ENCODE assay signal across 28 cellular contexts in genomic region chr2:177894546-177894945, GRCh38.
"Had no signal": no experiment of that assay in that cellular context is flagged by ENCODE, and none has a peak within 500 bp of the region (broad histone marks: within the 10 kb centered on the region; RNA-seq: fewer than 3 reads in every experiment).

No MANE protein-coding gene starts in this region.

- H3K4me1 ChIP-seq: esophagus muscularis mucosa, foreskin keratinocyte, pancreas, sigmoid colon, suprapubic skin, tibial artery had no signal

- DNase-seq: activated CD4-positive, alpha-beta memory T cell treated with anti-CD3 and anti-CD28 coated beads, Interleukin-2, amount 10 ng/mL, durations not matched to agents 7 days and 5 days; activated CD4-positive, alpha-beta T cell treated with anti-CD3 and anti-CD28 coated beads, Interleukin-2, amount 10 ng/mL, durations not matched to agents 7 days and 5 days; activated CD4-positive, CD25-positive, alpha-beta regulatory T cell treated with anti-CD3 and anti-CD28 coated beads, Interleukin-2, amount 50 U/mL, for 72 hours; activated T-cell treated with anti-CD3 and anti-CD28 coated beads, Interleukin-2, amount 50 U/mL, for 4 hours; aorta; central memory CD4-positive, alpha-beta T cell; foreskin keratinocyte; heart right ventricle; mammary epithelial cell; naive thymus-derived CD8-positive, alpha-beta T cell; nucleus accumbens; pancreas; psoas muscle; sigmoid colon; stimulated activated CD4-positive, alpha-beta T cell treated with anti-CD3 and anti-CD28 coated beads, Interleukin-1b, Interleukin-23, amount 100 ng/mL, for 48 hours; stimulated activated CD4-positive, alpha-beta T cell treated with anti-CD3 and anti-CD28 coated beads, Interleukin-4, amount 100 ng/mL, for 4 hours; stimulated activated CD8-positive, alpha-beta memory T cell treated with anti-CD3 and anti-CD28 coated beads, Interleukin-4, amount 100 ng/mL, for 48 hours; stimulated activated naive CD8-positive, alpha-beta T cell treated with anti-CD3 and anti-CD28 coated beads, Interleukin-15, amount 100 ng/mL, for 72 hours; T-helper 2 cell; tibial artery had no signal

- H3K9me3 Mint-ChIP-seq: activated CD4-positive, alpha-beta memory T cell treated with anti-CD3 and anti-CD28 coated beads, Interleukin-2, amount 10 ng/mL, durations not matched to agents 7 days and 5 days; activated CD4-positive, alpha-beta T cell treated with anti-CD3 and anti-CD28 coated beads, Interleukin-2, amount 10 ng/mL, durations not matched to agents 7 days and 5 days; activated naive CD4-positive, alpha-beta T cell treated with anti-CD3 and anti-CD28 coated beads, Interleukin-2, amount 50 U/mL, for 72 hours; activated T-cell treated with anti-CD3 and anti-CD28 coated beads, Interleukin-2, amount 50 U/mL, for 4 hours; activated T-helper 2 cell treated with anti-CD3 and anti-CD28 coated beads, Interferon-gamma antibody, Interleukin-2, Interleukin-4, amounts not matched to agents 10 μg/mL and 5 μg/mL and 100 μg/mL, durations not matched to agents 14 hours and 24 hours and 36 hours; naive thymus-derived CD8-positive, alpha-beta T cell; neural crest cell; stimulated activated memory B cell treated with anti-CD40 and anti-IgM and Interleukin-4, amounts not matched to agents 10 μg/mL and 1 μg/mL and 100 μg/mL, for 72 hours; stimulated activated naive CD8-positive, alpha-beta T cell treated with anti-CD3 and anti-CD28 coated beads, Interleukin-15, amount 100 ng/mL, for 72 hours had no signal

- H3K4me3 ChIP-seq: esophagus muscularis mucosa, heart right ventricle, pancreas, psoas muscle, sigmoid colon, smooth muscle cell, suprapubic skin, tibial artery had no signal

- H3K4me1 Mint-ChIP-seq: activated CD4-positive, alpha-beta memory T cell treated with anti-CD3 and anti-CD28 coated beads, Interleukin-2, amount 10 ng/mL, durations not matched to agents 7 days and 5 days; activated CD4-positive, alpha-beta T cell treated with anti-CD3 and anti-CD28 coated beads, Interleukin-2, amount 10 ng/mL, durations not matched to agents 7 days and 5 days; naive thymus-derived CD8-positive, alpha-beta T cell; stimulated activated memory B cell treated with anti-CD40 and anti-IgM and Interleukin-4, amounts not matched to agents 10 μg/mL and 1 μg/mL and 100 μg/mL, for 72 hours; stimulated activated naive CD8-positive, alpha-beta T cell treated with anti-CD3 and anti-CD28 coated beads, Interleukin-15, amount 100 ng/mL, for 72 hours had no signal

- H3K9me3 ChIP-seq: esophagus muscularis mucosa, heart right ventricle, pancreas, psoas muscle, sigmoid colon, suprapubic skin, tibial artery had no signal

- H3K36me3 ChIP-seq: esophagus muscularis mucosa, heart right ventricle, pancreas, sigmoid colon, suprapubic skin, tibial artery had no signal

- H3K36me3 Mint-ChIP-seq: activated naive CD4-positive, alpha-beta T cell treated with anti-CD3 and anti-CD28 coated beads, Interleukin-2, amount 50 U/mL, for 72 hours; naive thymus-derived CD8-positive, alpha-beta T cell; stimulated activated memory B cell treated with anti-CD40 and anti-IgM and Interleukin-4, amounts not matched to agents 10 μg/mL and 1 μg/mL and 100 μg/mL, for 72 hours had no signal

- H3K27me3 ChIP-seq: heart right ventricle, pancreas, sigmoid colon, suprapubic skin, tibial artery had no signal

- H3K27ac ChIP-seq: esophagus muscularis mucosa, foreskin keratinocyte, pancreas, psoas muscle, sigmoid colon, suprapubic skin, tibial artery had no signal

- ATAC-seq: activated naive CD4-positive, alpha-beta T cell treated with anti-CD3 and anti-CD28 coated beads, Interleukin-2, amount 50 U/mL, for 72 hours; activated T-cell treated with anti-CD3 and anti-CD28 coated beads, Interleukin-2, amount 50 U/mL, for 4 hours; foreskin keratinocyte; heart right ventricle; naive thymus-derived CD8-positive, alpha-beta T cell; psoas muscle; SK-N-SH treated with all-trans-retinoic acid at 6 μM for 48 hours; stimulated activated memory B cell treated with anti-CD40 and anti-IgM and Interleukin-4, amounts not matched to agents 10 μg/mL and 1 μg/mL and 100 μg/mL, for 72 hours; stimulated activated naive CD8-positive, alpha-beta T cell treated with anti-CD3 and anti-CD28 coated beads, Interleukin-15, amount 100 ng/mL, for 72 hours had no signal

- H3K4me3 Mint-ChIP-seq: activated CD4-positive, alpha-beta memory T cell treated with anti-CD3 and anti-CD28 coated beads, Interleukin-2, amount 10 ng/mL, durations not matched to agents 7 days and 5 days; activated CD4-positive, alpha-beta T cell treated with anti-CD3 and anti-CD28 coated beads, Interleukin-2, amount 10 ng/mL, durations not matched to agents 7 days and 5 days; activated T-cell treated with anti-CD3 and anti-CD28 coated beads, Interleukin-2, amount 50 U/mL, for 4 hours; naive thymus-derived CD8-positive, alpha-beta T cell; neural crest cell; stimulated activated memory B cell treated with anti-CD40 and anti-IgM and Interleukin-4, amounts not matched to agents 10 μg/mL and 1 μg/mL and 100 μg/mL, for 72 hours; stimulated activated naive CD8-positive, alpha-beta T cell treated with anti-CD3 and anti-CD28 coated beads, Interleukin-15, amount 100 ng/mL, for 72 hours had no signal

- H3K27me3 Mint-ChIP-seq: stimulated activated naive CD8-positive, alpha-beta T cell treated with anti-CD3 and anti-CD28 coated beads, Interleukin-15, amount 100 ng/mL, for 72 hours had no signal

- H3K27ac Mint-ChIP-seq: activated CD4-positive, alpha-beta memory T cell treated with anti-CD3 and anti-CD28 coated beads, Interleukin-2, amount 10 ng/mL, durations not matched to agents 7 days and 5 days; activated CD4-positive, alpha-beta T cell treated with anti-CD3 and anti-CD28 coated beads, Interleukin-2, amount 10 ng/mL, durations not matched to agents 7 days and 5 days; activated naive CD4-positive, alpha-beta T cell treated with anti-CD3 and anti-CD28 coated beads, Interleukin-2, amount 50 U/mL, for 72 hours; activated T-helper 2 cell treated with anti-CD3 and anti-CD28 coated beads, Interferon-gamma antibody, Interleukin-2, Interleukin-4, amounts not matched to agents 10 μg/mL and 5 μg/mL and 100 μg/mL, durations not matched to agents 14 hours and 24 hours and 36 hours; naive thymus-derived CD8-positive, alpha-beta T cell; stimulated activated memory B cell treated with anti-CD40 and anti-IgM and Interleukin-4, amounts not matched to agents 10 μg/mL and 1 μg/mL and 100 μg/mL, for 72 hours; stimulated activated naive CD8-positive, alpha-beta T cell treated with anti-CD3 and anti-CD28 coated beads, Interleukin-15, amount 100 ng/mL, for 72 hours had no signal
